In genomic region chr4:30434656-30435055, GRCh38 we compare ENCODE assay signal across 1 cellular context.
TF ChIP-seq lines count a peak whose summit lies in the region.

No MANE protein-coding gene starts in this region.

TF ChIP-seq in HCT116, 20 proteins besides CTCF, POLR2A, EP300 and RAD21 (continued from another document):
- TF ChIP-seq, protein P1, sequence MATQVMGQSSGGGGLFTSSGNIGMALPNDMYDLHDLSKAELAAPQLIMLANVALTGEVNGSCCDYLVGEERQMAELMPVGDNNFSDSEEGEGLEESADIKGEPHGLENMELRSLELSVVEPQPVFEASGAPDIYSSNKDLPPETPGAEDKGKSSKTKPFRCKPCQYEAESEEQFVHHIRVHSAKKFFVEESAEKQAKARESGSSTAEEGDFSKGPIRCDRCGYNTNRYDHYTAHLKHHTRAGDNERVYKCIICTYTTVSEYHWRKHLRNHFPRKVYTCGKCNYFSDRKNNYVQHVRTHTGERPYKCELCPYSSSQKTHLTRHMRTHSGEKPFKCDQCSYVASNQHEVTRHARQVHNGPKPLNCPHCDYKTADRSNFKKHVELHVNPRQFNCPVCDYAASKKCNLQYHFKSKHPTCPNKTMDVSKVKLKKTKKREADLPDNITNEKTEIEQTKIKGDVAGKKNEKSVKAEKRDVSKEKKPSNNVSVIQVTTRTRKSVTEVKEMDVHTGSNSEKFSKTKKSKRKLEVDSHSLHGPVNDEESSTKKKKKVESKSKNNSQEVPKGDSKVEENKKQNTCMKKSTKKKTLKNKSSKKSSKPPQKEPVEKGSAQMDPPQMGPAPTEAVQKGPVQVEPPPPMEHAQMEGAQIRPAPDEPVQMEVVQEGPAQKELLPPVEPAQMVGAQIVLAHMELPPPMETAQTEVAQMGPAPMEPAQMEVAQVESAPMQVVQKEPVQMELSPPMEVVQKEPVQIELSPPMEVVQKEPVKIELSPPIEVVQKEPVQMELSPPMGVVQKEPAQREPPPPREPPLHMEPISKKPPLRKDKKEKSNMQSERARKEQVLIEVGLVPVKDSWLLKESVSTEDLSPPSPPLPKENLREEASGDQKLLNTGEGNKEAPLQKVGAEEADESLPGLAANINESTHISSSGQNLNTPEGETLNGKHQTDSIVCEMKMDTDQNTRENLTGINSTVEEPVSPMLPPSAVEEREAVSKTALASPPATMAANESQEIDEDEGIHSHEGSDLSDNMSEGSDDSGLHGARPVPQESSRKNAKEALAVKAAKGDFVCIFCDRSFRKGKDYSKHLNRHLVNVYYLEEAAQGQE (IDR thresholded peaks at IDR 0.05; ENCODE audit: low read depth): no peak
- TF ChIP-seq TCF7L2 (IDR thresholded peaks at IDR 0.05; ENCODE audit: borderline replicate concordance, extremely low read depth, insufficient read depth, insufficient read length) (no peak), SP1 (IDR thresholded peaks at IDR 0.05; ENCODE audit: low read depth) (no peak), JUND (IDR thresholded peaks at IDR 0.05) (no peak), YY1 (IDR thresholded peaks at IDR 0.05; ENCODE audit: extremely low read depth, insufficient replicate concordance, low read depth, low read length) (no peak), EZH2phosphoT487 (IDR thresholded peaks at IDR 0.05; ENCODE audit: borderline replicate concordance) (no peak)
